31 cellular contexts compared by ENCODE assay signal in the genomic region with DNA sequence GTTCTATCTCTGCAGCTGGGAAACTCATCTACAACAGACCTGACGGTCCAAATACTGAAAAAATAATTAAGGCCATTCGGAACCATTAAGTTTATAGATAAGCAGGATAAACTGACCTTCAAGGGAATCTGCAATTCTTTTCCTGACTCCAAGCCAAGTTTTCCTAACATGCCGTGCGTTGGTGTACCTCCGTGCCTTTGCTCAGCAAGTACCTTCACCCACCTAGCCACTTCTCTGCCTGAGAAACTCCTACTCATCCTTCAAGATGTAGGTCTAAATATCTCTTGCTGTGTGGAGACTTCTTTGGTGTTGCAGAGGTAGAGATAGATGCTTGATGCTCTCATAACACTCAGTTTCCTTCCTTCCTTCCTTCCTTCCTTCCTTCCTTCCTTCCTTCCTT. TPM values are rescaled to one million over a fixed set of nuclear protein-coding genes. Genes with fewer than 3 reads are reported as not detected.
"Had no signal": no experiment of that assay in that cellular context is flagged by ENCODE, and none has a peak within 500 bp of the region (broad histone marks: within the 10 kb centered on the region; RNA-seq: fewer than 3 reads in every experiment).

No MANE protein-coding gene starts in this region.

- H3K36me3 ChIP-seq: brain microvascular endothelial cell, heart left ventricle, WERI-Rb-1 had no signal

- H3K9me3 ChIP-seq: heart left ventricle had no signal

- H3K27ac ChIP-seq: brain microvascular endothelial cell, epithelial cell of prostate, heart left ventricle, WERI-Rb-1 had no signal

- DNase-seq: activated B cell treated with CpG ODN at 0.5 μM for 24 hours; activated CD4-positive, alpha-beta T cell treated with anti-CD3 and anti-CD28 coated beads for 48 hours; activated CD4-positive, alpha-beta T cell treated with anti-CD3 and anti-CD28 coated beads, Interleukin-2, amount 50 U/mL, for 1 hour; activated CD4-positive, alpha-beta T cell treated with anti-CD3 and anti-CD28 coated beads, Interleukin-2, amount 50 U/mL, for 48 hours; activated CD8-positive, alpha-beta memory T cell treated with anti-CD3 and anti-CD28 coated beads for 24 hours; activated CD8-positive, alpha-beta T cell treated with anti-CD3 and anti-CD28 coated beads for 36 hours; activated effector memory CD4-positive, alpha-beta T cell treated with Interleukin-2 at 50 U/mL for 16 hours; activated gamma-delta T cell treated with Interleukin-2 at 50 U/mL for 16 hours; activated naive CD4-positive, alpha-beta T cell treated with anti-CD3 and anti-CD28 coated beads, Interleukin-2, amount 50 U/mL, for 16 hours; activated naive CD4-positive, alpha-beta T cell treated with Interleukin-2 at 50 U/mL for 16 hours; activated T-cell treated with anti-CD3 and anti-CD28 coated beads, Interleukin-2, amount 50 U/mL, for 4 hours; amniotic stem cell; anterior cingulate cortex; brain microvascular endothelial cell; cortex of kidney; dermis blood vessel endothelial cell; effector CD4-positive, alpha-beta T cell; foreskin fibroblast; heart left ventricle; T-helper 1 cell; T-helper 17 cell; T1000; WERI-Rb-1 had no signal

- H3K27me3 ChIP-seq: brain microvascular endothelial cell had no signal

- FAIRE-seq: astrocyte, bronchial epithelial cell, colon, endometrium, endothelial cell of umbilical vein, frontal cortex had no signal

- H3K4me3 ChIP-seq: heart left ventricle had no signal

RNA-seq across cellular contexts. Expression of a gene that starts 24.2 kb away (rescaled TPM):
- total RNA-seq: activated B cell treated with CpG ODN at 0.5 μM for 24 hours; activated CD8-positive, alpha-beta T cell treated with anti-CD3 and anti-CD28 coated beads for 36 hours; activated T-cell treated with anti-CD3 and anti-CD28 coated beads, Interleukin-2, amount 50 U/mL, for 4 hours; activated T-helper 17 cell treated with anti-CD3 and anti-CD28 coated beads, Interleukin-2, amount 50 U/mL, for 72 hours; T-helper 17 cell had no signal
